ENCODE assay signal across 8 cellular contexts in genomic region chr10:74898201-74898976, GRCh38.
DNase-seq lines count a peak whose midpoint lies in the region; ATAC-seq and TF ChIP-seq lines count a peak whose summit lies in the region.
"Had no signal": no experiment of that assay in that cellular context is flagged by ENCODE, and none has a peak within 500 bp of the region (broad histone marks: within the 10 kb centered on the region; RNA-seq: fewer than 3 reads in every experiment).

No MANE protein-coding gene starts in this region.

- H3K4me3 Mint-ChIP-seq in natural killer cell treated with Interleukin-12 subunit alpha and Interleukin-12 subunit beta and Interleukin-15 and Interleukin-18, amount 100 ng/mL, for 72 hours, result peak overlapping the region; percentile 72
- H3K4me3 Mint-ChIP-seq in Calu3 (ENCODE audit: low read depth, unreplicated experiment), result no peak overlapping the region

- H3K9me3 ChIP-seq in Panc1 (ENCODE audit: control insufficient read depth, insufficient read depth, low read depth, low read length), result no peaks in the 10 kb centered on the region

- H3K36me3 Mint-ChIP-seq in natural killer cell treated with Interleukin-12 subunit alpha and Interleukin-12 subunit beta and Interleukin-15 and Interleukin-18, amount 100 ng/mL, for 72 hours, result no peaks in the 10 kb centered on the region
- H3K36me3 Mint-ChIP-seq in Calu3 (ENCODE audit: insufficient read depth, unreplicated experiment), result no peaks in the 10 kb centered on the region

- H3K27ac Mint-ChIP-seq in natural killer cell treated with Interleukin-12 subunit alpha and Interleukin-12 subunit beta and Interleukin-15 and Interleukin-18, amount 100 ng/mL, for 72 hours, result peak overlapping the region; percentile 83 to 93
- H3K27ac Mint-ChIP-seq in Calu3 (ENCODE audit: unreplicated experiment), result no peak overlapping the region

- POLR2A ChIA-PET in Panc1 (lab: Charles Lee), result interaction anchor here (0.6 kb wide), 1 partner anchor 55 kb away, joined by 3 read pairs; no protein-coding TSS in a partner anchor

- TF ChIP-seq CTCF in Panc1 (IDR thresholded peaks at IDR 0.05) (no peak), Calu3 (IDR thresholded peaks at IDR 0.05; ENCODE audit: unreplicated experiment) (no peak)

- intact Hi-C loops in Panc1 (cut with micrococcal nuclease; ENCODE audit: unreplicated experiment), result no loop called here
- intact Hi-C loops in Calu3 (cut with micrococcal nuclease; ENCODE audit: unreplicated experiment), result no loop called here

- no peak overlapping the region for H3K27ac ChIP-seq in Panc1 (ENCODE audit: low read length)

- H3K4me1 Mint-ChIP-seq in natural killer cell treated with Interleukin-12 subunit alpha and Interleukin-12 subunit beta and Interleukin-15 and Interleukin-18, amount 100 ng/mL, for 72 hours (ENCODE audit: low read depth in 2 of 2), result peaks cover 55 to 56% of the 10 kb centered on the region in 2 donors
- H3K4me1 Mint-ChIP-seq in Calu3 (ENCODE audit: low read depth, unreplicated experiment), result peaks cover 8% of the 10 kb centered on the region

- in situ Hi-C loops in Panc1 (cut with HindIII; ENCODE audit: low pct_unique_long_range_greater_than_20kb, low sequenced_read_pairs), result no loop called here

- no peaks in the 10 kb centered on the region for H3K27me3 Mint-ChIP-seq in natural killer cell treated with Interleukin-12 subunit alpha and Interleukin-12 subunit beta and Interleukin-15 and Interleukin-18, amount 100 ng/mL, for 72 hours
- no peaks in the 10 kb centered on the region for H3K27me3 Mint-ChIP-seq in Calu3 (ENCODE audit: unreplicated experiment)
- H3K27me3 Mint-ChIP-seq: IgD-negative memory B cell had no signal

- peak; percentile 65 for ATAC-seq in GM18907 (IDR thresholded peaks at IDR 0.05; ENCODE audit: unreplicated experiment)
- peak; percentile 48 for ATAC-seq in HG02678 (IDR thresholded peaks at IDR 0.05; ENCODE audit: unreplicated experiment)
- ATAC-seq in Panc1, result peak; percentile 68
- peak; percentile 82 to 91 for ATAC-seq in natural killer cell treated with Interleukin-12 subunit alpha and Interleukin-12 subunit beta and Interleukin-15 and Interleukin-18, amount 100 ng/mL, for 72 hours
- no peak for ATAC-seq in GM21528 (IDR thresholded peaks at IDR 0.05; ENCODE audit: low FRiP score, unreplicated experiment)

- BruUV-seq in Panc1 (replicated peaks; lab: Mats Ljungman, UMichigan) (no TSS peak), Calu3 (replicated peaks; lab: Mats Ljungman, UMichigan) (no TSS peak)

- no peaks in the 10 kb centered on the region for H3K27me3 ChIP-seq in Panc1 (ENCODE audit: control insufficient read depth, insufficient read depth, low read length)

- DNase-seq in Panc1 (ENCODE audit: low read depth, low spot score) (no peak), Calu3 (no peak)
- DNase-seq in natural killer cell treated with Interleukin-12 subunit alpha and Interleukin-12 subunit beta and Interleukin-15 and Interleukin-18, amount 100 ng/mL, for 72 hours (ENCODE audit: low spot score), result no peak
- no peak for DNase-seq in stimulated activated CD8-positive, alpha-beta memory T cell treated with anti-CD3 and anti-CD28 coated beads, Interleukin-4, amount 100 ng/mL, for 48 hours

- no peaks in the 10 kb centered on the region for H3K9me3 Mint-ChIP-seq in natural killer cell treated with Interleukin-12 subunit alpha and Interleukin-12 subunit beta and Interleukin-15 and Interleukin-18, amount 100 ng/mL, for 72 hours
- no peaks in the 10 kb centered on the region for H3K9me3 Mint-ChIP-seq in Calu3 (ENCODE audit: low read depth, unreplicated experiment)
- H3K9me3 Mint-ChIP-seq: IgD-negative memory B cell had no signal

- H3K36me3 ChIP-seq in Panc1 (ENCODE audit: control insufficient read depth, insufficient read depth, low read length), result no peaks in the 10 kb centered on the region

- CTCF ChIA-PET in Panc1 (lab: Charles Lee), result no interaction called here
- CTCF ChIA-PET in Calu3 (lab: Charles Lee), result interaction anchor here (0.7 kb wide), 1 partner anchor 73 kb away, joined by 3 read pairs; no protein-coding TSS in a partner anchor

- no peak overlapping the region for H3K4me3 ChIP-seq in Panc1 (ENCODE audit: low read depth in 2 of 2, low read length in 2 of 2)

- H3K4me1 ChIP-seq in Panc1 (ENCODE audit: control insufficient read depth, insufficient read depth, low read length), result peaks cover 16% of the 10 kb centered on the region
